Comparison of ENCODE assay signal across 2 cellular contexts in the genomic region with DNA sequence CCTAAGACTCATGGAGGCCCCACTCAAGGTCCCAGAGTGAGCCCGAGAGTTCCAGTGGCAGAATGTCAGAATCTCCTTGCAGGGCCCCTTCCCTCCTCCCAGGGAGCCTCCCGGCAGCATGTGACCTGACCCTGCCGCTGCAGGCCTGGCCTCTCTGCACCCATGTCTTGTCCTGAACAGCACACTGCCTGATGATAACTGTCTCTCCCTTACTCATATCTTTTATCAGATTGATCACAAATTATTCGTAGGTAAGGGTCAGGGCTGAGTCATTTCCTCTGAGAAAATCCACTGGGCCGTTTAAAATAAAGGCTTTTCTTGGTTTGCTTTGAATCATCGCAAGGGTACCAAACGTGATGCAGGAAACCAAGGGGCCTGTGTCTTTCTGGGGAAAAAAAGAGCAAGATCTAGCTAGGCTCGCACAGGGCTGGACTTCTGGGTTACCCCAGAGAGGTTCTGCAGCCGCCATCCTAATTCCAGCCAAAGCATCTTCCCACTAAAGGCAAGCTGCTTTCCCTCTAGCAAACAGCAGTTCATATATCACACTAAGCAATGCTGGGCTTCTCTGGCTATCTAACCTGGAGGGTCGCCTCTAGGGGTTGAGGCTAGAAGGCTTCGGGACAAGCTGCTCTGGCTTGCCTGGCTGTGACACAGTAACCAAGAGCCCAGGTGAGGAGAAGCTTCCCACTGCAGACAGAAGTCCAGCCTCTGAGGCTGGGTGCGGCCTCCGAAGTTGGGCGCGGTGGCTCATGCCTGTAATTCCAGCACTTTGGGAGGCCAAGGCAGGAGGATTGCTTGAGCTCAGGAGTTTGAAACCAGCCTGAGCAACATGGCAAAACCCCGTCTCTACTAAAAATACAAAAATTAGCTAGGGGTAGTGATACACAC.
TF ChIP-seq lines count a peak whose summit lies in the region.

No MANE protein-coding gene starts in this region.

TF ChIP-seq in A549, 52 proteins besides CTCF, POLR2A, EP300 and RAD21 (continued from another document):
- no peak for TF ChIP-seq ZSCAN20 (CRISPR knock-in tag; IDR thresholded peaks at IDR 0.05)
- TF ChIP-seq JUNB (IDR thresholded peaks at IDR 0.05): 0 out of 2 replicates have a peak, but pooled peaks have one; percentile 24
- TF ChIP-seq, protein P1, sequence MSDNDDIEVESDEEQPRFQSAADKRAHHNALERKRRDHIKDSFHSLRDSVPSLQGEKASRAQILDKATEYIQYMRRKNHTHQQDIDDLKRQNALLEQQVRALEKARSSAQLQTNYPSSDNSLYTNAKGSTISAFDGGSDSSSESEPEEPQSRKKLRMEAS (IDR thresholded peaks at IDR 0.05): peak; percentile 18
- TF ChIP-seq TP53 (CRISPR knock-in tag; IDR thresholded peaks at IDR 0.05): no peak
- TF ChIP-seq GATA3 (IDR thresholded peaks at IDR 0.05; ENCODE audit: borderline replicate concordance): peak; percentile 72; the same call in 1 of the 2 replicates
- TF ChIP-seq FOSL2 (IDR thresholded peaks at IDR 0.05): 0 out of 2 replicates have a peak, but pooled peaks have one; percentile 29
- peak; percentile 38; the same call in 1 of the 2 replicates for TF ChIP-seq FOSL2 (CRISPR knock-in tag; IDR thresholded peaks at IDR 0.05)
- TF ChIP-seq SMC3 (IDR thresholded peaks at IDR 0.05): no peak

TF ChIP-seq in endothelial cell of umbilical vein, 7 proteins besides CTCF, POLR2A, EP300 and RAD21 (continued from another document):
- TF ChIP-seq, protein P1 (IDR thresholded peaks at IDR 0.05; ENCODE audit: insufficient read depth, insufficient read length): no peak
- peak; percentile 88 for TF ChIP-seq FOS (IDR thresholded peaks at IDR 0.05; ENCODE audit: borderline replicate concordance, insufficient read depth, low read length)
- TF ChIP-seq JUN (IDR thresholded peaks at IDR 0.05; ENCODE audit: borderline replicate concordance, insufficient read depth, insufficient read length, low read depth): peak; percentile 66
- peak; percentile 39 for TF ChIP-seq POLR2AphosphoS5 (IDR thresholded peaks at IDR 0.05; ENCODE audit: insufficient read depth, low read depth, low read length)
- TF ChIP-seq MYC (IDR thresholded peaks at IDR 0.05; ENCODE audit: low read depth, low read length): no peak
- peak; percentile 98 for TF ChIP-seq GATA2 (IDR thresholded peaks at IDR 0.05; ENCODE audit: insufficient read depth, insufficient read length, low read depth, low read length)
TF ChIP-seq in endothelial cell of umbilical vein: peak in this region for 4.
